26 cellular contexts compared by ENCODE assay signal in genomic region chr15:85782112-85782511, GRCh38. TPM values are rescaled to one million over a fixed set of nuclear protein-coding genes. Genes with fewer than 3 reads are reported as not detected.
DNase-seq lines count a peak whose midpoint lies in the region; ATAC-seq and TF ChIP-seq lines count a peak whose summit lies in the region.
"Had no signal": no experiment of that assay in that cellular context is flagged by ENCODE, and none has a peak within 500 bp of the region (broad histone marks: within the 10 kb centered on the region; RNA-seq: fewer than 3 reads in every experiment).

No MANE protein-coding gene starts in this region.

- CTCF ChIA-PET in activated CD4-positive, alpha-beta memory T cell treated with anti-CD3 and anti-CD28 coated beads, Interleukin-2, amount 10 ng/mL, durations not matched to agents 7 days and 5 days (lab: Charles Lee), result no interaction called here
- CTCF ChIA-PET in CD8-positive, alpha-beta T cell (lab: Charles Lee), result interaction anchor here (0.6 kb wide), 1 partner anchor 12 kb away, joined by 3 read pairs; the partner anchor contains the start of gene KLHL25

- peak overlapping the region; percentile 58 for H3K27ac Mint-ChIP-seq in activated CD4-positive, alpha-beta T cell treated with anti-CD3 and anti-CD28 coated beads, Interleukin-2, amount 10 ng/mL, durations not matched to agents 24 days and 14 days
- H3K27ac Mint-ChIP-seq in activated T-helper 2 cell treated with anti-CD3 and anti-CD28 coated beads, Interferon-gamma antibody, Interleukin-2, Interleukin-4, amounts not matched to agents 10 μg/mL and 5 μg/mL and 100 μg/mL, durations not matched to agents 14 hours and 24 hours and 36 hours, result peak overlapping the region; percentile 65
- H3K27ac Mint-ChIP-seq in neural crest cell (ENCODE audit: unreplicated experiment), result peak overlapping the region; percentile 29
- H3K27ac Mint-ChIP-seq in activated CD4-positive, alpha-beta memory T cell treated with anti-CD3 and anti-CD28 coated beads, Interleukin-2, amount 10 ng/mL, durations not matched to agents 7 days and 5 days, result no peak overlapping the region
- H3K27ac Mint-ChIP-seq in CD8-positive, alpha-beta T cell, result no peak overlapping the region
- H3K27ac Mint-ChIP-seq: activated naive CD4-positive, alpha-beta T cell treated with anti-CD3 and anti-CD28 coated beads for 36 hours; stimulated activated naive B cell treated with anti-CD40 and anti-IgM and Interleukin-4, amounts not matched to agents 10 μg/mL and 1 μg/mL and 100 μg/mL, for 72 hours had no signal

- intact Hi-C loops in activated CD4-positive, alpha-beta T cell treated with anti-CD3 and anti-CD28 coated beads, Interleukin-2, amount 10 ng/mL, durations not matched to agents 24 days and 14 days (cut with micrococcal nuclease), result no loop called here
- intact Hi-C loops in activated T-helper 2 cell treated with anti-CD3 and anti-CD28 coated beads, Interferon-gamma antibody, Interleukin-2, Interleukin-4, amounts not matched to agents 10 μg/mL and 5 μg/mL and 100 μg/mL, durations not matched to agents 14 hours and 24 hours and 36 hours (cut with micrococcal nuclease), result no loop called here
- intact Hi-C loops in CD8-positive, alpha-beta T cell (cut with DNase I, micrococcal nuclease), result no loop called here

- ATAC-seq in CD8-positive, alpha-beta T cell, result no peak
- ATAC-seq: gastrocnemius medialis; lower lobe of right lung; Right ventricle myocardium inferior; stimulated activated naive B cell treated with anti-CD40 and anti-IgM and Interleukin-4, amounts not matched to agents 10 μg/mL and 1 μg/mL and 100 μg/mL, for 72 hours; upper lobe of right lung had no signal

- no peaks in the 10 kb centered on the region for H3K27me3 ChIP-seq in CD8-positive, alpha-beta T cell (ENCODE audit: insufficient read depth, low read length)
- H3K27me3 ChIP-seq: gastrocnemius medialis, suprapubic skin, upper lobe of right lung had no signal

- no peaks in the 10 kb centered on the region for H3K36me3 ChIP-seq in CD8-positive, alpha-beta T cell (ENCODE audit: insufficient read depth, low read length)
- H3K36me3 ChIP-seq: gastrocnemius medialis, lower lobe of right lung, suprapubic skin, upper lobe of right lung had no signal

- peaks cover 2% of the 10 kb centered on the region for H3K36me3 Mint-ChIP-seq in activated CD4-positive, alpha-beta T cell treated with anti-CD3 and anti-CD28 coated beads, Interleukin-2, amount 10 ng/mL, durations not matched to agents 24 days and 14 days (ENCODE audit: low read depth)
- H3K36me3 Mint-ChIP-seq in activated T-helper 2 cell treated with anti-CD3 and anti-CD28 coated beads, Interferon-gamma antibody, Interleukin-2, Interleukin-4, amounts not matched to agents 10 μg/mL and 5 μg/mL and 100 μg/mL, durations not matched to agents 14 hours and 24 hours and 36 hours (ENCODE audit: low read depth), result peaks cover 3% of the 10 kb centered on the region
- H3K36me3 Mint-ChIP-seq in neural crest cell (ENCODE audit: low read depth), result no peaks in the 10 kb centered on the region
- H3K36me3 Mint-ChIP-seq in activated CD4-positive, alpha-beta memory T cell treated with anti-CD3 and anti-CD28 coated beads, Interleukin-2, amount 10 ng/mL, durations not matched to agents 7 days and 5 days (ENCODE audit: low read depth), result no peaks in the 10 kb centered on the region
- H3K36me3 Mint-ChIP-seq in CD8-positive, alpha-beta T cell, result no peaks in the 10 kb centered on the region
- H3K36me3 Mint-ChIP-seq: IgD-negative memory B cell; naive B cell; stimulated activated naive B cell treated with anti-CD40 and anti-IgM and Interleukin-4, amounts not matched to agents 10 μg/mL and 1 μg/mL and 100 μg/mL, for 72 hours had no signal

- no peak overlapping the region for H3K27ac ChIP-seq in CD8-positive, alpha-beta T cell (ENCODE audit: low read depth, low read length)
- H3K27ac ChIP-seq: gastrocnemius medialis, lower lobe of right lung, PC-9, suprapubic skin, upper lobe of right lung had no signal

- H3K4me1 ChIP-seq in CD8-positive, alpha-beta T cell (ENCODE audit: insufficient read depth, low read length), result peaks cover 23% of the 10 kb centered on the region

- POLR2A ChIA-PET in activated CD4-positive, alpha-beta memory T cell treated with anti-CD3 and anti-CD28 coated beads, Interleukin-2, amount 10 ng/mL, durations not matched to agents 7 days and 5 days (lab: Charles Lee), result no interaction called here
- POLR2A ChIA-PET in CD8-positive, alpha-beta T cell (lab: Charles Lee), result no interaction called here

- no peak for DNase-seq in activated CD4-positive, alpha-beta T cell treated with anti-CD3 and anti-CD28 coated beads, Interleukin-2, amount 10 ng/mL, durations not matched to agents 24 days and 14 days
- no peak for DNase-seq in activated CD4-positive, alpha-beta T cell treated with anti-CD3 and anti-CD28 coated beads for 4 hours
- DNase-seq in GM12865 (ENCODE audit: low read depth), result peak; percentile 9
- no peak for DNase-seq in activated T-helper 2 cell treated with anti-CD3 and anti-CD28 coated beads, Interferon-gamma antibody, Interleukin-2, Interleukin-4, amounts not matched to agents 10 μg/mL and 5 μg/mL and 100 μg/mL, durations not matched to agents 14 hours and 24 hours and 36 hours (ENCODE audit: low spot score)
- DNase-seq in neural crest cell (ENCODE audit: low read depth, low spot score), result no peak
- no peak for DNase-seq in activated CD4-positive, alpha-beta memory T cell treated with anti-CD3 and anti-CD28 coated beads, Interleukin-2, amount 10 ng/mL, durations not matched to agents 7 days and 5 days
- no peak for DNase-seq in CD8-positive, alpha-beta T cell
- DNase-seq in SKM-1 treated with dmso at 0.1 percent for 144 hours (lab: John Stamatoyannopoulos, UW; ENCODE audit: unreplicated experiment), result no peak
- DNase-seq: activated CD4-positive, alpha-beta T cell treated with anti-CD3 and anti-CD28 coated beads for 48 hours; activated naive CD4-positive, alpha-beta T cell treated with anti-CD3 and anti-CD28 coated beads for 36 hours; activated T-cell treated with anti-CD3 and anti-CD28 coated beads, Interleukin-2, amount 50 U/mL, for 48 hours; effector CD4-positive, alpha-beta T cell; gastrocnemius medialis; lower lobe of right lung; midbrain; naive B cell; NCI-H146; NCI-H345; NCI-H69; occipital lobe; PC-9; stimulated activated naive B cell treated with anti-CD40 and anti-IgM and Interleukin-4, amounts not matched to agents 10 μg/mL and 1 μg/mL and 100 μg/mL, for 72 hours; upper lobe of right lung had no signal

- H3K4me3 ChIP-seq in GM12865 (ENCODE audit: low read depth, low read length), result no peak overlapping the region
- no peak overlapping the region for H3K4me3 ChIP-seq in CD8-positive, alpha-beta T cell (ENCODE audit: low read depth, low read length)
- H3K4me3 ChIP-seq: gastrocnemius medialis, lower lobe of right lung, PC-9, suprapubic skin, upper lobe of right lung had no signal

- no peaks in the 10 kb centered on the region for H3K9me3 Mint-ChIP-seq in activated CD4-positive, alpha-beta T cell treated with anti-CD3 and anti-CD28 coated beads, Interleukin-2, amount 10 ng/mL, durations not matched to agents 24 days and 14 days
- H3K9me3 Mint-ChIP-seq in activated T-helper 2 cell treated with anti-CD3 and anti-CD28 coated beads, Interferon-gamma antibody, Interleukin-2, Interleukin-4, amounts not matched to agents 10 μg/mL and 5 μg/mL and 100 μg/mL, durations not matched to agents 14 hours and 24 hours and 36 hours, result no peaks in the 10 kb centered on the region
- no peaks in the 10 kb centered on the region for H3K9me3 Mint-ChIP-seq in neural crest cell
- H3K9me3 Mint-ChIP-seq in activated CD4-positive, alpha-beta memory T cell treated with anti-CD3 and anti-CD28 coated beads, Interleukin-2, amount 10 ng/mL, durations not matched to agents 7 days and 5 days, result no peaks in the 10 kb centered on the region
- H3K9me3 Mint-ChIP-seq in CD8-positive, alpha-beta T cell, result no peaks in the 10 kb centered on the region
- H3K9me3 Mint-ChIP-seq: activated naive CD4-positive, alpha-beta T cell treated with anti-CD3 and anti-CD28 coated beads for 36 hours; IgD-negative memory B cell; naive B cell; stimulated activated naive B cell treated with anti-CD40 and anti-IgM and Interleukin-4, amounts not matched to agents 10 μg/mL and 1 μg/mL and 100 μg/mL, for 72 hours had no signal

- peaks cover 51% of the 10 kb centered on the region for H3K4me1 Mint-ChIP-seq in activated CD4-positive, alpha-beta T cell treated with anti-CD3 and anti-CD28 coated beads, Interleukin-2, amount 10 ng/mL, durations not matched to agents 24 days and 14 days
- H3K4me1 Mint-ChIP-seq in activated T-helper 2 cell treated with anti-CD3 and anti-CD28 coated beads, Interferon-gamma antibody, Interleukin-2, Interleukin-4, amounts not matched to agents 10 μg/mL and 5 μg/mL and 100 μg/mL, durations not matched to agents 14 hours and 24 hours and 36 hours (ENCODE audit: low read depth), result peaks cover 47% of the 10 kb centered on the region
- peaks cover 59% of the 10 kb centered on the region for H3K4me1 Mint-ChIP-seq in neural crest cell
- H3K4me1 Mint-ChIP-seq in activated CD4-positive, alpha-beta memory T cell treated with anti-CD3 and anti-CD28 coated beads, Interleukin-2, amount 10 ng/mL, durations not matched to agents 7 days and 5 days, result peaks cover 40% of the 10 kb centered on the region
- H3K4me1 Mint-ChIP-seq in CD8-positive, alpha-beta T cell (ENCODE audit: low read depth), result peaks cover 47% of the 10 kb centered on the region

- no peak for TF ChIP-seq CTCF in GM12865 (IDR thresholded peaks at IDR 0.05; ENCODE audit: insufficient read depth, low read depth, low read length, missing control alignments)
- no peak for TF ChIP-seq CTCF in neural crest cell (conservative IDR thresholded peaks at IDR 0.05)
- no peak for TF ChIP-seq CTCF in CD8-positive, alpha-beta T cell (IDR thresholded peaks at IDR 0.05)

- no peaks in the 10 kb centered on the region for H3K27me3 Mint-ChIP-seq in activated CD4-positive, alpha-beta T cell treated with anti-CD3 and anti-CD28 coated beads, Interleukin-2, amount 10 ng/mL, durations not matched to agents 24 days and 14 days
- H3K27me3 Mint-ChIP-seq in activated T-helper 2 cell treated with anti-CD3 and anti-CD28 coated beads, Interferon-gamma antibody, Interleukin-2, Interleukin-4, amounts not matched to agents 10 μg/mL and 5 μg/mL and 100 μg/mL, durations not matched to agents 14 hours and 24 hours and 36 hours (ENCODE audit: low read depth), result no peaks in the 10 kb centered on the region
- no peaks in the 10 kb centered on the region for H3K27me3 Mint-ChIP-seq in neural crest cell (ENCODE audit: low read depth)
- H3K27me3 Mint-ChIP-seq in activated CD4-positive, alpha-beta memory T cell treated with anti-CD3 and anti-CD28 coated beads, Interleukin-2, amount 10 ng/mL, durations not matched to agents 7 days and 5 days, result no peaks in the 10 kb centered on the region
- no peaks in the 10 kb centered on the region for H3K27me3 Mint-ChIP-seq in CD8-positive, alpha-beta T cell (ENCODE audit: low read depth)
- H3K27me3 Mint-ChIP-seq: IgD-negative memory B cell; naive B cell; stimulated activated naive B cell treated with anti-CD40 and anti-IgM and Interleukin-4, amounts not matched to agents 10 μg/mL and 1 μg/mL and 100 μg/mL, for 72 hours had no signal

- H3K9me3 ChIP-seq in CD8-positive, alpha-beta T cell (ENCODE audit: low read length), result no peaks in the 10 kb centered on the region
- H3K9me3 ChIP-seq: gastrocnemius medialis, lower lobe of right lung, suprapubic skin, upper lobe of right lung had no signal

- peak overlapping the region; percentile 11 for H3K4me3 Mint-ChIP-seq in activated CD4-positive, alpha-beta T cell treated with anti-CD3 and anti-CD28 coated beads, Interleukin-2, amount 10 ng/mL, durations not matched to agents 24 days and 14 days
- H3K4me3 Mint-ChIP-seq in activated T-helper 2 cell treated with anti-CD3 and anti-CD28 coated beads, Interferon-gamma antibody, Interleukin-2, Interleukin-4, amounts not matched to agents 10 μg/mL and 5 μg/mL and 100 μg/mL, durations not matched to agents 14 hours and 24 hours and 36 hours (ENCODE audit: low read depth), result no peak overlapping the region
- H3K4me3 Mint-ChIP-seq in neural crest cell, result no peak overlapping the region
- no peak overlapping the region for H3K4me3 Mint-ChIP-seq in activated CD4-positive, alpha-beta memory T cell treated with anti-CD3 and anti-CD28 coated beads, Interleukin-2, amount 10 ng/mL, durations not matched to agents 7 days and 5 days
- no peak overlapping the region for H3K4me3 Mint-ChIP-seq in CD8-positive, alpha-beta T cell
- H3K4me3 Mint-ChIP-seq: activated naive CD4-positive, alpha-beta T cell treated with anti-CD3 and anti-CD28 coated beads for 36 hours; IgD-negative memory B cell; naive B cell; stimulated activated naive B cell treated with anti-CD40 and anti-IgM and Interleukin-4, amounts not matched to agents 10 μg/mL and 1 μg/mL and 100 μg/mL, for 72 hours had no signal

RNA-seq across cellular contexts. Expression of gene KLHL25, which starts 12.6 kb away (rescaled TPM):
- total RNA-seq in activated CD4-positive, alpha-beta T cell treated with anti-CD3 and anti-CD28 coated beads, Interleukin-2, amount 10 ng/mL, durations not matched to agents 24 days and 14 days, result 9.0 and 9.8 TPM in 2 replicates
- 8.5 and 9.0 TPM in 2 replicates for total RNA-seq in activated T-helper 2 cell treated with anti-CD3 and anti-CD28 coated beads, Interferon-gamma antibody, Interleukin-2, Interleukin-4, amounts not matched to agents 10 μg/mL and 5 μg/mL and 100 μg/mL, durations not matched to agents 14 hours and 24 hours and 36 hours
- 17.9 and 19.3 TPM in 2 replicates for total RNA-seq in neural crest cell
- 1 to 10 TPM; 4.3 to 4.4 TPM for total RNA-seq in activated CD4-positive, alpha-beta memory T cell treated with anti-CD3 and anti-CD28 coated beads, Interleukin-2, amount 10 ng/mL, durations not matched to agents 7 days and 5 days
- 1 to 10 TPM; 4.3 to 4.9 TPM for total RNA-seq in CD8-positive, alpha-beta T cell

Comparison
In these comparisons a context has a peak if more than half of its experiments do, and no peak if none do; other contexts are left out.
1. H3K27ac Mint-ChIP-seq: peak in activated CD4-positive, alpha-beta T cell treated with anti-CD3 and anti-CD28 coated beads, Interleukin-2, amount 10 ng/mL, durations not matched to agents 24 days and 14 days (single experiment), activated T-helper 2 cell treated with anti-CD3 and anti-CD28 coated beads, Interferon-gamma antibody, Interleukin-2, Interleukin-4, amounts not matched to agents 10 μg/mL and 5 μg/mL and 100 μg/mL, durations not matched to agents 14 hours and 24 hours and 36 hours (single experiment) and neural crest cell (single experiment); none in activated CD4-positive, alpha-beta memory T cell treated with anti-CD3 and anti-CD28 coated beads, Interleukin-2, amount 10 ng/mL, durations not matched to agents 7 days and 5 days (single experiment) and CD8-positive, alpha-beta T cell (single experiment).